Comparison of ENCODE assay signal across 26 cellular contexts in the genomic region with DNA sequence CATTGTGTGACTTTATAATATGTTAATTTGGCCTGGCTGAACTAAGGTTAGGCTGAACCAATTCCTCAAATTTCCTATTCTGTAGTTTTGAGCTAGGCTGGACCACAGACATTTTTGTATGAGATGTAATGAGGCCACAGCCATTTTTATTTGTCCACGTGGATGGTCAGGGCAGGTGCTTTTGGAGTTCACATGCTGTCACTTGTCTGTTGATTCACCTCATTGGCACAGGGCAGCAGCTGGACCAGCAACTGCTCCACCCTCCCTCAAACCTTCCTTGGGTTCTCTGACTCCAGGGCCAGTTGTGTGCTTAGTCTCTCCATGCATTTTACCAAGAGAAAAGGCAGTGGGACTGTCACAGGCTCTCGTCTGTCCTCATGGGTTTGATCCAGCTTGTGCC.
"Had no signal": no experiment of that assay in that cellular context is flagged by ENCODE, and none has a peak within 500 bp of the region (broad histone marks: within the 10 kb centered on the region; RNA-seq: fewer than 3 reads in every experiment).

No MANE protein-coding gene starts in this region.

- H3K9me3 ChIP-seq: colonic mucosa, esophagus squamous epithelium, gastrocnemius medialis, left lung, lower lobe of right lung had no signal

- DNase-seq: colonic mucosa; cortex of kidney; effector CD8-positive, alpha-beta T cell; effector memory CD8-positive, alpha-beta T cell; endodermal cell; erythroblast; esophagus squamous epithelium; foreskin fibroblast; foreskin melanocyte; gastrocnemius medialis; glutamatergic neuron; head of caudate nucleus; heart right ventricle; hippocampal formation; left cardiac atrium; left lung; left ventricle myocardium superior; lower lobe of right lung; mesendoderm; midbrain; naive B cell had no signal

- H3K27me3 ChIP-seq: colonic mucosa, esophagus squamous epithelium, gastrocnemius medialis, left lung had no signal

- FAIRE-seq: endometrium, islet of Langerhans, keratinocyte had no signal

- H3K36me3 ChIP-seq: colonic mucosa, esophagus squamous epithelium, gastrocnemius medialis, heart right ventricle, left lung, lower lobe of right lung had no signal

- H3K27ac ChIP-seq: colonic mucosa, epithelial cell of prostate, esophagus squamous epithelium, gastrocnemius medialis, heart right ventricle, left lung, lower lobe of right lung had no signal

- H3K4me1 ChIP-seq: colonic mucosa, esophagus squamous epithelium, gastrocnemius medialis, heart right ventricle, left lung, lower lobe of right lung had no signal

- ATAC-seq: effector memory CD8-positive, alpha-beta T cell; esophagus mucosa; gastrocnemius medialis; heart right ventricle; left cardiac atrium; left lung; left ventricle myocardium superior; lower lobe of right lung had no signal

- H3K4me3 ChIP-seq: colonic mucosa, esophagus squamous epithelium, gastrocnemius medialis, heart right ventricle, left lung, lower lobe of right lung had no signal
